Comparison of ENCODE assay signal across 8 cellular contexts in genomic region chr20:4227085-4227821, GRCh38. TPM values are rescaled to one million over a fixed set of nuclear protein-coding genes. Genes with fewer than 3 reads are reported as not detected.
DNase-seq lines count a peak whose midpoint lies in the region; ATAC-seq, FAIRE-seq and TF ChIP-seq lines count a peak whose summit lies in the region.

No MANE protein-coding gene starts in this region.

- H3K9me3 ChIP-seq in DOHH2 (ENCODE audit: control insufficient read depth, insufficient read depth, low read length) (no peaks in the 10 kb centered on the region), adipocyte (ENCODE audit: control insufficient read depth, low read length) (no peaks in the 10 kb centered on the region), HepG2 (ENCODE audit: low read length) (no peaks in the 10 kb centered on the region), thyroid gland (no peaks in the 10 kb centered on the region)

- H3K4me1 ChIP-seq in DOHH2 (ENCODE audit: control insufficient read depth, low read length) (no peaks in the 10 kb centered on the region), adipocyte (ENCODE audit: control insufficient read depth, insufficient read depth, low read length) (peaks cover 35% of the 10 kb centered on the region), HepG2 (ENCODE audit: insufficient read depth, low read length) (peaks cover 63% of the 10 kb centered on the region), thyroid gland (no peaks in the 10 kb centered on the region)

- H3K27ac ChIP-seq in DOHH2 (ENCODE audit: low read depth, low read length) (no peak overlapping the region), HepG2 (ENCODE audit: extremely low read length, insufficient read depth, low read length) (no peak overlapping the region), thyroid gland (no peak overlapping the region)

- no peak overlapping the region for H3K4me2 ChIP-seq in DOHH2 (ENCODE audit: low read length)
- no peak overlapping the region; the same call in 1 of the 2 replicates for H3K4me2 ChIP-seq in HepG2 (ENCODE audit: low read depth, low read length)

- no peaks in the 10 kb centered on the region for H3K9me2 ChIP-seq in DOHH2 (replicated peaks; ENCODE audit: control insufficient read depth, low read length)

- no peak for TF ChIP-seq EP300 in HepG2 (IDR thresholded peaks at IDR 0.05; ENCODE audit: low read depth in 2 of 2, low read length in 2 of 2)
- no peak for TF ChIP-seq EP300 in HepG2 (CRISPR knock-in tag; IDR thresholded peaks at IDR 0.05; ENCODE audit: borderline replicate concordance)

- no peak overlapping the region for H3K4me3 ChIP-seq in DOHH2 (ENCODE audit: low read length)
- H3K4me3 ChIP-seq in Jurkat, Clone E6-1 (ENCODE audit: low read length) = no peak overlapping the region
- H3K4me3 ChIP-seq in adipocyte (ENCODE audit: low read length) = no peak overlapping the region
- H3K4me3 ChIP-seq in HepG2 (replicated peaks in 1 of 3; ENCODE audit: insufficient read depth in 1 of 3, low read depth in 2 of 3, low read length in 3 of 3) = no peak overlapping the region
- H3K4me3 ChIP-seq in thyroid gland (replicated peaks in 1 of 3) = no peak overlapping the region

- 79% methylated on average over 6 of the region's 6 CpGs for WGBS in HepG2 (ENCODE audit: low lambda C conversion rate)
- 77 to 81% methylated on average over 6 of the region's 6 CpGs for WGBS in thyroid gland, 2 donors

- TF ChIP-seq POLR2A in HepG2 (IDR thresholded peaks at IDR 0.05; ENCODE audit: insufficient read depth in 1 of 2, low read depth in 2 of 2, low read length in 2 of 2) (no peak), thyroid gland (IDR thresholded peaks at IDR 0.05) (no peak)

- intact Hi-C loops in HepG2 (cut with micrococcal nuclease; ENCODE audit: unreplicated experiment) = no loop called here
- intact Hi-C loops in thyroid gland (cut with DNase I) = no loop called here

- H3K79me2 ChIP-seq in DOHH2 (ENCODE audit: control insufficient read depth, low read length) = no peaks in the 10 kb centered on the region
- H3K79me2 ChIP-seq in HepG2 (ENCODE audit: insufficient read depth, low read length) = no peaks in the 10 kb centered on the region

- CTCF ChIA-PET in HepG2 (lab: Yijun Ruan, JAX; ENCODE audit: low intra/inter-chr PET ratio, low total read pairs) = interaction anchor here (1.9 kb wide), 1 partner anchor 365 kb away, joined by 10 read pairs; no protein-coding TSS in a partner anchor

- BruUV-seq in HepG2 (replicated peaks; lab: Mats Ljungman, UMichigan) = no TSS peak

- TF ChIP-seq RAD21 in HepG2 (CRISPR knock-in tag; IDR thresholded peaks at IDR 0.05) = peak; percentile 46

- H3K36me3 ChIP-seq in DOHH2 (ENCODE audit: control insufficient read depth, low read length) (no peaks in the 10 kb centered on the region), adipocyte (ENCODE audit: control insufficient read depth, insufficient read depth, low read length, severe bottlenecking) (no peaks in the 10 kb centered on the region), HepG2 (replicated peaks in 1 of 2; ENCODE audit: control insufficient read depth in 1 of 2, insufficient read depth in 2 of 2, low read length in 2 of 2) (no peaks in the 10 kb centered on the region), thyroid gland (no peaks in the 10 kb centered on the region)

- peak; percentile 24 for DNase-seq in Jurkat, Clone E6-1 (ENCODE audit: low read depth, low spot score)
- DNase-seq in adipocyte (ENCODE audit: low read depth) = peak; percentile 58
- DNase-seq in HepG2 (ENCODE audit: low spot score) = peak; percentile 68
- no peak for DNase-seq in KG1 (lab: John Stamatoyannopoulos, UW)
- DNase-seq in NCI-H2227 treated with DMSO at 0.1 percent for 48 hours (lab: John Stamatoyannopoulos, UW) = no peak
- DNase-seq in ecto neural progenitor cell (ENCODE audit: low spot score) = no peak
- no peak for DNase-seq in thyroid gland

- ATAC-seq in HepG2 = peak; percentile 78

- TF ChIP-seq CTCF in DOHH2 (IDR thresholded peaks at IDR 0.05; ENCODE audit: low read depth, low read length, poor library complexity, severe bottlenecking) = peak; percentile 46
- peak; percentile 67 for TF ChIP-seq CTCF in HepG2 (CRISPR knock-in tag; IDR thresholded peaks at IDR 0.05)
- TF ChIP-seq CTCF in thyroid gland (IDR thresholded peaks at IDR 0.05) = peak in 1 of 6 experiments; percentile 18

- POLR2A ChIA-PET in HepG2 (lab: Yijun Ruan, JAX) = interaction anchor here (2.3 kb wide), 1 partner anchor 18 kb away, joined by 12 read pairs; no protein-coding TSS in a partner anchor

- H3K9ac ChIP-seq in adipocyte (ENCODE audit: low read length) (no peak overlapping the region), HepG2 (ENCODE audit: insufficient read depth, low read depth, low read length) (no peak overlapping the region)

- H3F3A ChIP-seq in DOHH2 (ENCODE audit: control insufficient read depth, insufficient read depth) = no peaks in the 10 kb centered on the region

- in situ Hi-C loops in HepG2 (cut with HindIII; ENCODE audit: extremely low pct_ligation_motif_present, low pct_unique_long_range_greater_than_20kb) = no loop called here

- no peak overlapping the region for H2AFZ ChIP-seq in HepG2 (ENCODE audit: low read length)

- H4K20me1 ChIP-seq in DOHH2 (ENCODE audit: control insufficient read depth, insufficient read depth, low read depth, low read length) (no peaks in the 10 kb centered on the region), HepG2 (ENCODE audit: insufficient read depth, low read length) (no peaks in the 10 kb centered on the region)

- H3K27me3 ChIP-seq in DOHH2 (ENCODE audit: control insufficient read depth, low read length) (no peaks in the 10 kb centered on the region), adipocyte (replicated peaks; ENCODE audit: control insufficient read depth, insufficient read depth, low read length) (peaks cover 11% of the 10 kb centered on the region), HepG2 (ENCODE audit: control insufficient read depth in 1 of 2, insufficient read depth in 2 of 2, low read length in 2 of 2) (no peaks in the 10 kb centered on the region), thyroid gland (no peaks in the 10 kb centered on the region)

- FAIRE-seq in HepG2 (lab: Jason Lieb, UNC) = peak; percentile 62

TF ChIP-seq in HepG2, 621 proteins besides CTCF, POLR2A, EP300 and RAD21 (continues in another document):
- no peak for TF ChIP-seq NFKBIZ (CRISPR knock-in tag; IDR thresholded peaks at IDR 0.05)
- TF ChIP-seq KDM2A (CRISPR knock-in tag; IDR thresholded peaks at IDR 0.05; ENCODE audit: borderline replicate concordance, low read depth) = peak; percentile 23; the same call in 1 of the 2 replicates
- TF ChIP-seq ZNF710 (CRISPR knock-in tag; IDR thresholded peaks at IDR 0.05; ENCODE audit: borderline replicate concordance) = 0 out of 2 replicates have a peak, but pooled peaks have one; percentile 42
- no peak for TF ChIP-seq ZNF784 (CRISPR knock-in tag; IDR thresholded peaks at IDR 0.05; ENCODE audit: borderline replicate concordance)
- no peak for TF ChIP-seq ZSCAN25 (CRISPR knock-in tag; IDR thresholded peaks at IDR 0.05)

RNA-seq across cellular contexts. Expression of gene ADRA1D, which starts 21.8 kb away (rescaled TPM):
- not detected for polyA plus RNA-seq in Jurkat, Clone E6-1 (2012; ENCODE audit: insufficient read depth, insufficient read length)
- total RNA-seq in HepG2 (2016; rRNA removed; fragmentation: Illumina TruSeq; extraction: Trizol) = 0.07 TPM in 1 of 2 replicates, not detected in the other
- total RNA-seq in HepG2 (2016; cell fraction: cytosol; rRNA removed; fragmentation: Illumina TruSeq; extraction: Trizol; ENCODE audit: low read depth) = not detected in 2 replicates
- total RNA-seq in HepG2 (2016; cell fraction: insoluble cytoplasmic fraction; rRNA removed; fragmentation: Illumina TruSeq; extraction: Trizol) = 0.17 TPM in 1 of 2 replicates, not detected in the other
- 0.09 TPM in 1 of 2 replicates, not detected in the other for total RNA-seq in HepG2 (2016; cell fraction: membrane; rRNA removed; fragmentation: Illumina TruSeq; extraction: Trizol)
- 0.13 TPM in 1 of 2 replicates, not detected in the other for total RNA-seq in HepG2 (2016; cell fraction: nucleus; rRNA removed; fragmentation: Illumina TruSeq; extraction: Trizol)
- 0.09 and 0.13 TPM in 2 replicates for polyA plus RNA-seq in HepG2 (2011; rRNA removed)
- polyA plus RNA-seq in HepG2 (2011; cell fraction: cytosol; rRNA removed) = 0.06 and 0.24 TPM in 2 replicates
- 0.26 and 0.45 TPM in 2 replicates for polyA plus RNA-seq in HepG2 (2011; cell fraction: nucleus; rRNA removed)
- polyA plus RNA-seq in HepG2 (2012) = 0.24 TPM in 1 of 2 replicates, not detected in the other
- 0.03 TPM in 1 of 2 replicates, not detected in the other for polyA plus RNA-seq in HepG2 (2016; cell fraction: cytosol; fragmentation: Illumina TruSeq; extraction: Trizol; ENCODE audit: low read depth)
- 0.19 TPM in 1 of 2 replicates, not detected in the other for polyA plus RNA-seq in HepG2 (2016; cell fraction: insoluble cytoplasmic fraction; fragmentation: Illumina TruSeq; extraction: Trizol; ENCODE audit: low read depth)
- 0.07 TPM in 1 of 2 replicates, not detected in the other for polyA plus RNA-seq in HepG2 (2016; cell fraction: membrane; fragmentation: Illumina TruSeq; extraction: Trizol; ENCODE audit: low read depth)
- polyA plus RNA-seq in HepG2 (2016; cell fraction: nucleus; fragmentation: Illumina TruSeq; extraction: Trizol; ENCODE audit: insufficient read depth, low read depth) = 0.33 and 0.37 TPM in 2 replicates
- polyA minus RNA-seq in HepG2 (2011; rRNA and poly(A)+ RNA removed; ENCODE audit: low replicate concordance) = 0.50 TPM in 1 of 2 replicates, not detected in the other
- not detected in 2 replicates for polyA minus RNA-seq in HepG2 (2011; cell fraction: cytosol; rRNA and poly(A)+ RNA removed)
- 0.26 and 0.62 TPM in 2 replicates for polyA minus RNA-seq in HepG2 (2011; cell fraction: nucleus; rRNA and poly(A)+ RNA removed)
- under 1 TPM in 2 of 4 donors, not detected in 2; 0.11 to 0.83 TPM for total RNA-seq in thyroid gland

Comparison
In these comparisons a context has a peak if more than half of its experiments do, and no peak if none do; other contexts are left out.
1. DNase-seq: peak in Jurkat, Clone E6-1 (single experiment), adipocyte (single experiment) and HepG2 (single experiment); none in KG1 (single experiment), NCI-H2227 treated with DMSO at 0.1 percent for 48 hours (single experiment), ecto neural progenitor cell (single experiment) and thyroid gland (0 of 2).